Comparison of ENCODE assay signal across 26 cellular contexts in genomic region chrX:100194073-100194775, GRCh38.
"Had no signal": no experiment of that assay in that cellular context is flagged by ENCODE, and none has a peak within 500 bp of the region (broad histone marks: within the 10 kb centered on the region; RNA-seq: fewer than 3 reads in every experiment).

No MANE protein-coding gene starts in this region.

- H3K4me1 Mint-ChIP-seq: naive thymus-derived CD8-positive, alpha-beta T cell; stimulated activated effector memory CD8-positive, alpha-beta T cell treated with anti-CD3 and anti-CD28 coated beads, Interleukin-12 subunit alpha, Interleukin-12 subunit beta, amount 100 ng/mL, for 72 hours had no signal

- H3K79me2 ChIP-seq: hepatocyte had no signal

- H3K36me3 Mint-ChIP-seq: naive thymus-derived CD8-positive, alpha-beta T cell; stimulated activated effector memory CD8-positive, alpha-beta T cell treated with anti-CD3 and anti-CD28 coated beads, Interleukin-12 subunit alpha, Interleukin-12 subunit beta, amount 100 ng/mL, for 72 hours had no signal

- H3K36me3 ChIP-seq: lower lobe of right lung, prostate gland, spleen, suprapubic skin, thoracic aorta, tibial artery, upper lobe of right lung had no signal

- H3K27me3 Mint-ChIP-seq: naive thymus-derived CD8-positive, alpha-beta T cell; stimulated activated naive CD8-positive, alpha-beta T cell treated with anti-CD3 and anti-CD28 coated beads, Interleukin-15, Interleukin-2, amounts not matched to agents 100 ng/mL and 50 ng/mL, for 24 hours had no signal

- FAIRE-seq: small intestine, urothelium cell line had no signal

- H3K9me3 Mint-ChIP-seq: naive thymus-derived CD8-positive, alpha-beta T cell; nephron; stimulated activated naive CD8-positive, alpha-beta T cell treated with anti-CD3 and anti-CD28 coated beads, Interleukin-15, Interleukin-2, amounts not matched to agents 100 ng/mL and 50 ng/mL, for 24 hours had no signal

- ATAC-seq: left lobe of liver; lower lobe of right lung; naive thymus-derived CD8-positive, alpha-beta T cell; right cardiac atrium; sciatic nerve; stimulated activated effector memory CD8-positive, alpha-beta T cell treated with anti-CD3 and anti-CD28 coated beads, Interleukin-12 subunit alpha, Interleukin-12 subunit beta, amount 100 ng/mL, for 72 hours; upper lobe of right lung had no signal

- H3K4me2 ChIP-seq: hepatocyte had no signal

- H3K4me1 ChIP-seq: lower lobe of right lung, prostate gland, spleen, suprapubic skin, tibial artery, upper lobe of right lung had no signal

- H3K4me3 ChIP-seq: hepatocyte, lower lobe of right lung, prostate gland, spleen, suprapubic skin, thoracic aorta, tibial artery, upper lobe of right lung had no signal

- H3K9me3 ChIP-seq: lower lobe of right lung, prostate gland, spleen, suprapubic skin, thoracic aorta, tibial artery, upper lobe of right lung had no signal

- H3K27ac ChIP-seq: hepatocyte, lower lobe of right lung, prostate gland, spleen, suprapubic skin, thoracic aorta, tibial artery, upper lobe of right lung had no signal

- DNase-seq: islet precursor cell; lower lobe of right lung; mammary epithelial cell; mesenchymal stem cell; naive thymus-derived CD8-positive, alpha-beta T cell; nucleus accumbens; retina; right cardiac atrium; small intestine; spleen; stimulated activated CD4-positive, alpha-beta T cell treated with anti-CD3 and anti-CD28 coated beads, Interleukin-4, amount 100 ng/mL, for 24 hours; stimulated activated naive CD4-positive, alpha-beta T cell; tibial artery; trophoblast cell; upper lobe of right lung had no signal

- H3K27me3 ChIP-seq: hepatocyte, suprapubic skin, tibial artery, upper lobe of right lung had no signal

- H3K27ac Mint-ChIP-seq: naive thymus-derived CD8-positive, alpha-beta T cell; stimulated activated effector memory CD8-positive, alpha-beta T cell treated with anti-CD3 and anti-CD28 coated beads, Interleukin-12 subunit alpha, Interleukin-12 subunit beta, amount 100 ng/mL, for 72 hours; stimulated activated naive CD8-positive, alpha-beta T cell treated with anti-CD3 and anti-CD28 coated beads, Interleukin-15, Interleukin-2, amounts not matched to agents 100 ng/mL and 50 ng/mL, for 24 hours had no signal

- H2AFZ ChIP-seq: hepatocyte had no signal

- H3K4me3 Mint-ChIP-seq: naive thymus-derived CD8-positive, alpha-beta T cell; nephron; neural crest cell; stimulated activated effector memory CD8-positive, alpha-beta T cell treated with anti-CD3 and anti-CD28 coated beads, Interleukin-12 subunit alpha, Interleukin-12 subunit beta, amount 100 ng/mL, for 72 hours; stimulated activated naive CD8-positive, alpha-beta T cell treated with anti-CD3 and anti-CD28 coated beads, Interleukin-15, Interleukin-2, amounts not matched to agents 100 ng/mL and 50 ng/mL, for 24 hours had no signal
